ENCODE assay signal across 25 cellular contexts in the genomic region with DNA sequence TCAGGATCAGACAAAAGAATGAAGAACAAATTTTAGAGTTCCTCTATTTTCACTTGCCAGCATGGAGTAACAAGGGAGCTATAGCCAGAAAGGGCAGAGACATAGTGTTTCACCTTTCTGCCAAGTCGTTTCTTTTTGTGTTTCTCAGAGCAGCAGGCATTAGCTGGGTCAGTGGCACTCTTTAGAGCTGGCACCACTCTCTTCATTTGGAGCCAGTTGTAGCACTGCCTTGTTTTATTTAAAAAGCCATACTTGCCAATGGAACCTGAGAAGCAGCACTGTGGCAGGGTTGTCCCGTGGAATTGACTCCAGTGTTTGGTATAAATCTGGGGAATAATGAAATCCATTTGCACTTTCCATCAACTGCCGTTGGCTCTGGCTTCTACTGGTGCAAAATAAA.
"Had no signal": no experiment of that assay in that cellular context is flagged by ENCODE, and none has a peak within 500 bp of the region (broad histone marks: within the 10 kb centered on the region; RNA-seq: fewer than 3 reads in every experiment).

No MANE protein-coding gene starts in this region.

- H3K27ac Mint-ChIP-seq: activated CD4-positive, alpha-beta T cell treated with anti-CD3 and anti-CD28 coated beads, Interleukin-2, amount 10 ng/mL, durations not matched to agents 24 days and 14 days; activated naive CD4-positive, alpha-beta T cell treated with anti-CD3 and anti-CD28 coated beads for 36 hours; activated naive CD8-positive, alpha-beta T cell; activated T-helper 17 cell treated with anti-CD3 and anti-CD28 coated beads, Interleukin-2, amount 50 U/mL, for 72 hours; T-helper 1 cell treated with Interleukin-12 subunit alpha and Interleukin-12 subunit beta and Interleukin-4 antibody, amounts not matched to agents 30 μg/mL and 1 μg/mL, for 36 hours had no signal

- H3K36me3 ChIP-seq: SJSA1 had no signal

- ATAC-seq: activated T-helper 17 cell treated with anti-CD3 and anti-CD28 coated beads, Interleukin-2, amount 50 U/mL, for 72 hours; Panc1 had no signal

- H3K27me3 ChIP-seq: SJSA1 had no signal

- H3K4me1 Mint-ChIP-seq: activated CD4-positive, alpha-beta T cell treated with anti-CD3 and anti-CD28 coated beads, Interleukin-2, amount 10 ng/mL, durations not matched to agents 24 days and 14 days; activated T-helper 17 cell treated with anti-CD3 and anti-CD28 coated beads, Interleukin-2, amount 50 U/mL, for 72 hours had no signal

- H3K36me3 Mint-ChIP-seq: activated naive CD8-positive, alpha-beta T cell; brain had no signal

- H3K9me3 ChIP-seq: SJSA1 had no signal

- H3K27me3 Mint-ChIP-seq: activated CD4-positive, alpha-beta T cell treated with anti-CD3 and anti-CD28 coated beads, Interleukin-2, amount 10 ng/mL, durations not matched to agents 24 days and 14 days; activated naive CD8-positive, alpha-beta T cell; activated T-helper 17 cell treated with anti-CD3 and anti-CD28 coated beads, Interleukin-2, amount 50 U/mL, for 72 hours had no signal

- H3K27ac ChIP-seq: SJSA1 had no signal

- H3K9me3 Mint-ChIP-seq: activated CD4-positive, alpha-beta T cell treated with anti-CD3 and anti-CD28 coated beads, Interleukin-2, amount 10 ng/mL, durations not matched to agents 24 days and 14 days had no signal

- DNase-seq: activated CD4-positive, alpha-beta T cell treated with anti-CD3 and anti-CD28 coated beads, Interleukin-2, amount 10 ng/mL, durations not matched to agents 24 days and 14 days; activated CD4-positive, alpha-beta T cell treated with anti-CD3 and anti-CD28 coated beads, Interleukin-2, amount 50 U/mL, for 48 hours; activated CD4-positive, CD25-positive, alpha-beta regulatory T cell treated with anti-CD3 and anti-CD28 coated beads, Interleukin-2, amount 50 U/mL, for 72 hours; activated gamma-delta T cell; activated naive CD4-positive, alpha-beta T cell treated with anti-CD3 and anti-CD28 coated beads for 36 hours; activated T-cell treated with anti-CD3 and anti-CD28 coated beads for 4 hours; activated T-cell treated with anti-CD3 and anti-CD28 coated beads, Interleukin-2, amount 50 U/mL, for 48 hours; KG1; NCI-H1048; NCI-H146; NCI-H187 treated with DMSO at 0.1 percent for 48 hours; NCI-H2171; NCI-H226; NCI-H526; NCI-H774; NK-92 treated with Interleukin-12 subunit alpha and Interleukin-12 subunit beta, amount 100 ng/mL, for 24 hours; OCI-M1; RPMI8226; SHP77 had no signal

- H3K4me3 ChIP-seq: SJSA1 had no signal

- H3K4me3 Mint-ChIP-seq: activated CD4-positive, alpha-beta T cell treated with anti-CD3 and anti-CD28 coated beads, Interleukin-2, amount 10 ng/mL, durations not matched to agents 24 days and 14 days; activated naive CD4-positive, alpha-beta T cell treated with anti-CD3 and anti-CD28 coated beads for 36 hours; activated naive CD8-positive, alpha-beta T cell; activated T-helper 17 cell treated with anti-CD3 and anti-CD28 coated beads, Interleukin-2, amount 50 U/mL, for 72 hours; brain; T-helper 1 cell treated with Interleukin-12 subunit alpha and Interleukin-12 subunit beta and Interleukin-4 antibody, amounts not matched to agents 30 μg/mL and 1 μg/mL, for 36 hours had no signal

- H3K4me1 ChIP-seq: SJSA1 had no signal
